In the genomic region with DNA sequence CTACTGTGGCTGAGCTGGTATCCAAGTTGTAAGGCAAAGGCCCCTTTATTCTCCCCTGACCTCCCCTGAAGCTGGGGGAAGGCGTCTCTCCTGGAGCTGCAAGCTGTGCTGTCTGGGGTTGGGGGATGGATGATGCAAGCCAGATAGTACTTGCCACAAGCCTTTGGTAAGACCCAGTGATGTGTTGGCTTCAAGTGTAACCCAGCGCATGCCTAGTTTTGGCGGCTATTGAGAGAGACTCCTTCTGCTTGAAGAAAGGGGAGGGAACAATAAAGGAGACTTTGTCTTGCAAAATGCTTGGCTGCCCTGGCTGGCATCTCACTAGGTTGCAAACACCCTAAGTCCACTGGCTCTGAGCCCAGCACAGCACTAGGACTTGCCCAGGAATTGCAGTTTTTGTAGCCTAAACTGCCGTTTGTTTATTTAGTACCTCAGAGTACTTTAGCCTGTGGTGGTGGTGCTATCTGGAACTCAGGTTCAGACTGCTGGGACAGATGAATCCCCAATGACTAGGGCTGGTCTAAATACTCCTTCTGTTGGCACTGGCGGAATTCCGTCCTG, we compare ENCODE assay signal across 35 cellular contexts.
"Had no signal": no experiment of that assay in that cellular context is flagged by ENCODE, and none has a peak within 500 bp of the region (broad histone marks: within the 10 kb centered on the region; RNA-seq: fewer than 3 reads in every experiment).

No MANE protein-coding gene starts in this region.

- H3K27me3 ChIP-seq: ascending aorta, body of pancreas, breast epithelium had no signal

- H3K27me3 Mint-ChIP-seq: activated CD4-positive, alpha-beta memory T cell treated with anti-CD3 and anti-CD28 coated beads, Interleukin-2, amount 10 ng/mL, durations not matched to agents 7 days and 5 days; activated CD8-positive, alpha-beta memory T cell treated with anti-CD3 and anti-CD28 coated beads, Interleukin-2, amount 10 ng/mL, durations not matched to agents 7 days and 5 days; activated naive CD4-positive, alpha-beta T cell treated with anti-CD3 and anti-CD28 coated beads, Interleukin-2, amount 50 U/mL, for 24 hours had no signal

- DNase-seq: activated CD4-positive, alpha-beta memory T cell treated with anti-CD3 and anti-CD28 coated beads, Interleukin-2, amount 10 ng/mL, durations not matched to agents 7 days and 5 days; activated CD4-positive, alpha-beta T cell treated with anti-CD3 and anti-CD28 coated beads for 1 hour; activated CD4-positive, alpha-beta T cell treated with anti-CD3 and anti-CD28 coated beads for 48 hours; activated CD4-positive, CD25-positive, alpha-beta regulatory T cell; activated CD8-positive, alpha-beta memory T cell treated with anti-CD3 and anti-CD28 coated beads for 24 hours; activated CD8-positive, alpha-beta memory T cell treated with anti-CD3 and anti-CD28 coated beads, Interleukin-2, amount 10 ng/mL, durations not matched to agents 7 days and 5 days; activated CD8-positive, alpha-beta memory T cell treated with anti-CD3 and anti-CD28 coated beads, Interleukin-2, amount 50 U/mL, for 48 hours; activated gamma-delta T cell; activated naive CD4-positive, alpha-beta T cell treated with Interleukin-2 at 50 U/mL for 16 hours; activated naive CD8-positive, alpha-beta T cell treated with anti-CD3 and anti-CD28 coated beads, Interleukin-2, amount 10 ng/mL, durations not matched to agents 7 days and 5 days; activated T-cell treated with anti-CD3 and anti-CD28 coated beads, Interleukin-2, amount 50 U/mL, for 1 hour; body of pancreas; cerebellar nuclear complex; NCI-H1092; NCI-H1436 treated with DMSO at 0.1 percent for 48 hours; NCI-H1694 treated with DMSO at 0.1 percent for 48 hours; NCI-H2029; NCI-H345; NCI-H510A; NCI-H526; NCI-H748 treated with DMSO at 0.1 percent for 48 hours; NK-92 treated with Interleukin-12 subunit alpha and Interleukin-12 subunit beta, amount 100 ng/mL, for 24 hours; PC-3; SIG-M5; T-cell; T-helper 17 cell; T-helper 9 cell had no signal

- H3K36me3 ChIP-seq: ascending aorta, breast epithelium had no signal

- FAIRE-seq: K562, RCC 7860 had no signal

- H3K4me3 Mint-ChIP-seq: activated CD4-positive, alpha-beta memory T cell treated with anti-CD3 and anti-CD28 coated beads, Interleukin-2, amount 10 ng/mL, durations not matched to agents 7 days and 5 days; activated CD8-positive, alpha-beta memory T cell treated with anti-CD3 and anti-CD28 coated beads, Interleukin-2, amount 10 ng/mL, durations not matched to agents 7 days and 5 days; activated naive CD4-positive, alpha-beta T cell treated with anti-CD3 and anti-CD28 coated beads, Interleukin-2, amount 50 U/mL, for 24 hours; activated naive CD8-positive, alpha-beta T cell treated with anti-CD3 and anti-CD28 coated beads, Interleukin-2, amount 10 ng/mL, durations not matched to agents 7 days and 5 days; T-cell; T-helper 17 cell had no signal

- H3K4me3 ChIP-seq: ascending aorta, body of pancreas, breast epithelium, K562 had no signal

- H3K36me3 Mint-ChIP-seq: activated CD8-positive, alpha-beta memory T cell treated with anti-CD3 and anti-CD28 coated beads, Interleukin-2, amount 10 ng/mL, durations not matched to agents 7 days and 5 days; activated naive CD4-positive, alpha-beta T cell treated with anti-CD3 and anti-CD28 coated beads, Interleukin-2, amount 50 U/mL, for 24 hours; activated naive CD8-positive, alpha-beta T cell treated with anti-CD3 and anti-CD28 coated beads, Interleukin-2, amount 10 ng/mL, durations not matched to agents 7 days and 5 days; T-cell had no signal

- H3K4me1 Mint-ChIP-seq: activated CD4-positive, alpha-beta memory T cell treated with anti-CD3 and anti-CD28 coated beads, Interleukin-2, amount 10 ng/mL, durations not matched to agents 7 days and 5 days; activated CD8-positive, alpha-beta memory T cell treated with anti-CD3 and anti-CD28 coated beads, Interleukin-2, amount 10 ng/mL, durations not matched to agents 7 days and 5 days; activated naive CD4-positive, alpha-beta T cell treated with anti-CD3 and anti-CD28 coated beads, Interleukin-2, amount 50 U/mL, for 24 hours; activated naive CD8-positive, alpha-beta T cell treated with anti-CD3 and anti-CD28 coated beads, Interleukin-2, amount 10 ng/mL, durations not matched to agents 7 days and 5 days; T-cell had no signal

- H3K27ac Mint-ChIP-seq: activated CD4-positive, alpha-beta memory T cell treated with anti-CD3 and anti-CD28 coated beads, Interleukin-2, amount 10 ng/mL, durations not matched to agents 7 days and 5 days; activated CD8-positive, alpha-beta memory T cell treated with anti-CD3 and anti-CD28 coated beads, Interleukin-2, amount 10 ng/mL, durations not matched to agents 7 days and 5 days; activated naive CD4-positive, alpha-beta T cell treated with anti-CD3 and anti-CD28 coated beads, Interleukin-2, amount 50 U/mL, for 24 hours; activated naive CD8-positive, alpha-beta T cell treated with anti-CD3 and anti-CD28 coated beads, Interleukin-2, amount 10 ng/mL, durations not matched to agents 7 days and 5 days; activated T-helper 2 cell treated with anti-CD3 and anti-CD28 coated beads, Interferon-gamma antibody, Interleukin-2, Interleukin-4, amounts not matched to agents 10 μg/mL and 5 μg/mL and 100 μg/mL, durations not matched to agents 14 hours and 24 hours and 36 hours; T-cell; T-helper 17 cell had no signal

- H3K9me3 Mint-ChIP-seq: activated CD4-positive, alpha-beta memory T cell treated with anti-CD3 and anti-CD28 coated beads, Interleukin-2, amount 10 ng/mL, durations not matched to agents 7 days and 5 days; activated naive CD8-positive, alpha-beta T cell treated with anti-CD3 and anti-CD28 coated beads, Interleukin-2, amount 10 ng/mL, durations not matched to agents 7 days and 5 days; activated T-helper 2 cell treated with anti-CD3 and anti-CD28 coated beads, Interferon-gamma antibody, Interleukin-2, Interleukin-4, amounts not matched to agents 10 μg/mL and 5 μg/mL and 100 μg/mL, durations not matched to agents 14 hours and 24 hours and 36 hours had no signal

- ATAC-seq: activated CD8-positive, alpha-beta memory T cell treated with anti-CD3 and anti-CD28 coated beads, Interleukin-2, amount 10 ng/mL, durations not matched to agents 7 days and 5 days; body of pancreas; K562; PC-3; Right ventricle myocardium inferior; SK-N-SH treated with all-trans-retinoic acid at 6 μM for 48 hours; T-cell; T-helper 17 cell had no signal
